ENCODE assay signal across 8 cellular contexts in the genomic region with DNA sequence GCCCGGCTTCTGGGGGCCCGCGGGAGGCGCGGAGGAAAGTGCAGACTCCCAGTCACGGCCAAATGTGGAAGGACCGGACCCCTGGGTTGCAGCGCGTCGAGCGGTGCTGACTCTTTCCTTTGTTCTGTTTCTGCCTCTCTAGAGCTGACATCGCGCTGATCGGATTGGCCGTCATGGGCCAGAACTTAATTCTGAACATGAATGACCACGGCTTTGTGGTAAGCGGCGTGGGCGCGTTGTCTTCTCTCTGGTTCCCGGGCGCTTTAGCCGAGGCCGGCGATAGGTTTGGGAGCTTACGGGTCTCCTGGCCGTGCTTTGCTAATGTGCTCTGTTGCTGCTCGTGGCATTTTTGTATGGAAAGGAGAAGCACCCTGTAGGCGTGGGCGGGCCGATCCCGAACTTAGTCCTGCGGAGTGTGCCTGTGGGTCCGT. TPM values are rescaled to one million over a fixed set of nuclear protein-coding genes. Genes with fewer than 3 reads are reported as not detected.
DNase-seq lines count a peak whose midpoint lies in the region; TF ChIP-seq lines count a peak whose summit lies in the region.

No MANE protein-coding gene starts in this region.

- H3K27ac ChIP-seq in breast epithelium: peak overlapping the region; percentile 82 to 92

- intact Hi-C loops in breast epithelium (cut with DNase I; ENCODE audit: low total_unique reads): no loop called here

- DNase-seq in NCI-H345 treated with DMSO at 0.1 percent for 48 hours (lab: John Stamatoyannopoulos, UW; ENCODE audit: unreplicated experiment) (peak; percentile 36), NCI-H345 (lab: John Stamatoyannopoulos, UW) (no peak), NB4 (ENCODE audit: low read depth) (no peak), breast epithelium (ENCODE audit: low spot score in 2 of 2) (no peak), kidney glomerular epithelial cell (lab: John Stamatoyannopoulos, UW) (peak; percentile 39), NCI-H2029 treated with DMSO at 0.1 percent for 48 hours (lab: John Stamatoyannopoulos, UW) (no peak), KG1 (lab: John Stamatoyannopoulos, UW) (no peak)
- DNase-seq in stimulated activated CD4-positive, alpha-beta T cell treated with anti-CD3 and anti-CD28 coated beads, Interleukin-4, amount 100 ng/mL, for 48 hours (ENCODE audit: low read depth in 2 of 2): peak; percentile 7 to 10

- no peaks in the 10 kb centered on the region for H3K27me3 ChIP-seq in breast epithelium

- H3K4me1 ChIP-seq in breast epithelium: peaks cover 0 to 6% of the 10 kb centered on the region in 2 donors

- TF ChIP-seq POLR2A in NB4 (IDR thresholded peaks at IDR 0.05; ENCODE audit: extremely low read depth, insufficient read length): no peak
- TF ChIP-seq POLR2A in breast epithelium (IDR thresholded peaks at IDR 0.05): no peak

- TF ChIP-seq CTCF in NB4 (IDR thresholded peaks at IDR 0.05; ENCODE audit: low read depth, low read length): no peak
- no peak for TF ChIP-seq CTCF in breast epithelium (IDR thresholded peaks at IDR 0.05)

- H3K36me3 ChIP-seq in breast epithelium: no peaks in the 10 kb centered on the region

- H3K4me3 ChIP-seq in NB4 (ENCODE audit: low read depth, low read length) (peak overlapping the region; percentile 84), breast epithelium (peak overlapping the region; percentile 88 to 95 (median 93))

- H3K9me3 ChIP-seq in breast epithelium: no peaks in the 10 kb centered on the region

RNA-seq across cellular contexts. Expression of a gene that starts 0.6 kb away (rescaled TPM):
- 100 to 1,000 TPM in 2 of 3 donors, 10 to 100 TPM in 1; 85.6 to 211 (median 101) TPM for total RNA-seq in breast epithelium

RNA-seq across cellular contexts. Expression of a gene that starts 30.7 kb away (rescaled TPM):
- total RNA-seq in breast epithelium: 1 to 10 TPM; 5.9 to 8.8 (median 5.9) TPM

RNA-seq across cellular contexts. Expression of a gene that starts 50.3 kb away (rescaled TPM):
- under 1 TPM in 2 of 3 donors, not detected in 1; 0.29 to 0.64 TPM for total RNA-seq in breast epithelium

Comparison
In these comparisons a context has a peak if more than half of its experiments do, and no peak if none do; other contexts are left out.
1. DNase-seq: peak in NCI-H345 treated with DMSO at 0.1 percent for 48 hours (single experiment), kidney glomerular epithelial cell (single experiment) and stimulated activated CD4-positive, alpha-beta T cell treated with anti-CD3 and anti-CD28 coated beads, Interleukin-4, amount 100 ng/mL, for 48 hours (2 of 2); none in NCI-H345 (single experiment), NB4 (single experiment), breast epithelium (0 of 2), NCI-H2029 treated with DMSO at 0.1 percent for 48 hours (single experiment) and KG1 (single experiment).